30 cellular contexts compared by ENCODE assay signal in the genomic region with DNA sequence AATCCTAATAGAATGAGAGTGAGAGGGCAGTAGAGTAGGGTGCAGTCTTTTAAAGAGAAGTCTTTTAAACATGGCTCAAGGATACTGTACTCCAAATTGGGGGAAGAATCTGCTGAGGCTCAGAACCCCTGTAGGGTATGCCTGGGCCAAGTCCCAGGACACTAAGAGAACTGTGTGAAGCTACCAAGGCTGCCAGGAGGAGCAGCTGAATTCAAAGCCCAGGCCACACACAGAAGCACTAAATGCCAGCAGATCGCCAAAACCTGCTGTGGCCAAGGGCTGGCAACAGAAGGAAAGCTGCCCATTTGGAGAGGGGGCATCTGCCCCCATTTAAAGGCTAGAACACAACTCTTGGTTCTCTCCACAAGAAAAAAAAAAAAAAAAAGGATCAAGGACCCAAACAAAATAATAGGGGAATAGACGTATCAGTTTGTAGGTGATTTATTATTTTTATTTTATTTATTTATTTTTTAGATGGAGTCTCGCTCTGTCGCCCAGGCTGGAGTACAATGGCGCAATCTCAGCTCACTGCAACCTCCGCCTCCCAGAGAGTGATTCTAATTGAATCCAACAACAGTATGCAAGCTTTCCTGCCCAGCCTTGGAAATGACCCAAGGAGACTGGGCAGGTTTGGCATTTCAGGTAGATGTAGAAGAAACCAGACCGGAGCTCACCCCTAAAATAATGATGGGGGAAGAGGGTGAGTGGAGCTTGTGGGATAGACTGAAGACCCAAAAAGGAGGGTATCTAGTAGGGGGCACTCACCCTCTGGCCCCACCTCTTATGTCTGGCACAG.
"Had no signal": no experiment of that assay in that cellular context is flagged by ENCODE, and none has a peak within 500 bp of the region (broad histone marks: within the 10 kb centered on the region; RNA-seq: fewer than 3 reads in every experiment).

No MANE protein-coding gene starts in this region.

- ATAC-seq: activated CD8-positive, alpha-beta memory T cell treated with anti-CD3 and anti-CD28 coated beads, Interleukin-2, amount 10 ng/mL, durations not matched to agents 7 days and 5 days; activated naive CD8-positive, alpha-beta T cell treated with anti-CD3 and anti-CD28 coated beads, Interleukin-2, amount 50 U/mL, for 24 hours; PC-3; SK-N-SH treated with all-trans-retinoic acid at 6 μM for 48 hours; T-cell; T-helper 17 cell had no signal

- H3K36me3 ChIP-seq: brain microvascular endothelial cell, Peyer's patch, SJSA1 had no signal

- H3K27ac ChIP-seq: brain microvascular endothelial cell, Peyer's patch, SJSA1, VCaP had no signal

- H3K9me3 ChIP-seq: Peyer's patch, SJSA1 had no signal

- H3K4me1 ChIP-seq: Peyer's patch, SJSA1 had no signal

- DNase-seq: activated B cell treated with CpG ODN at 0.5 μM for 24 hours; activated CD4-positive, alpha-beta memory T cell treated with anti-CD3 and anti-CD28 coated beads, Interleukin-2, amount 10 ng/mL, durations not matched to agents 7 days and 5 days; activated CD4-positive, alpha-beta T cell treated with anti-CD3 and anti-CD28 coated beads for 4 hours; activated CD4-positive, CD25-positive, alpha-beta regulatory T cell treated with anti-CD3 and anti-CD28 coated beads, Interleukin-2, amount 50 U/mL, for 72 hours; activated CD8-positive, alpha-beta memory T cell treated with anti-CD3 and anti-CD28 coated beads for 24 hours; activated CD8-positive, alpha-beta memory T cell treated with anti-CD3 and anti-CD28 coated beads, Interleukin-2, amount 10 ng/mL, durations not matched to agents 7 days and 5 days; activated CD8-positive, alpha-beta memory T cell treated with anti-CD3 and anti-CD28 coated beads, Interleukin-2, amount 50 U/mL, for 48 hours; activated effector memory CD4-positive, alpha-beta T cell treated with Interleukin-2 at 50 U/mL for 16 hours; activated naive CD4-positive, alpha-beta T cell treated with anti-CD3 and anti-CD28 coated beads, Interleukin-2, amount 10 ng/mL, durations not matched to agents 7 days and 5 days; activated naive CD8-positive, alpha-beta T cell treated with anti-CD3 and anti-CD28 coated beads, Interleukin-2, amount 50 U/mL, for 24 hours; activated T-cell treated with anti-CD3 and anti-CD28 coated beads, Interleukin-2, amount 50 U/mL, for 48 hours; brain microvascular endothelial cell; central memory CD4-positive, alpha-beta T cell; Karpas-422; NCI-H1105; NCI-H1417 treated with DMSO at 0.1 percent for 48 hours; NCI-H187 treated with DMSO at 0.1 percent for 48 hours; NCI-H2081; NCI-H2171 treated with DMSO at 0.1 percent for 48 hours; NCI-H2227 treated with DMSO at 0.1 percent for 48 hours; NCI-H524; PC-3; Peyer's patch; RPMI8226; SHP77 treated with DMSO at 0.1 percent for 48 hours; T-cell; T-helper 17 cell had no signal

- H3K4me3 ChIP-seq: Peyer's patch, SJSA1 had no signal

- H3K27me3 ChIP-seq: brain microvascular endothelial cell, Peyer's patch, SJSA1 had no signal
